Comparison of ENCODE assay signal across 10 cellular contexts in the genomic region with DNA sequence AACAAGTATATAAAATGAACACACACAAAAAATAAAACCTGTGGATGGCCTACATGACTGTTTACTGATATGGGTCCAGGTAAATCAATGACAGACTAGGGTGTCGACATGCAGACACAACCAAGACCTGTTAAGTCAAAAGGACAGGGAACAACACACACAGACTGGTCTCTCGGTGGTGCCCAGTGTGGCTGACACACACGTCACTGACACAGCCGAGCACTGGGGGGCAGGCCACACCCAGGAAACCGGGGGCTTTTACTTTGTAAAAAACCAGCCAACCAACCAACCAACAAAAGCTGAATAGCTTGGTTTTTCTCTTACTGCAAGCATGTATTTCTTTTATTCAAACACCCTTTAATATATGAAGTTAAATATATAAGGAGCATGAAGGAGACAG. TPM values are rescaled to one million over a fixed set of nuclear protein-coding genes. Genes with fewer than 3 reads are reported as not detected.
DNase-seq lines count a peak whose midpoint lies in the region; ATAC-seq and TF ChIP-seq lines count a peak whose summit lies in the region.
"Had no signal": no experiment of that assay in that cellular context is flagged by ENCODE, and none has a peak within 500 bp of the region (broad histone marks: within the 10 kb centered on the region; RNA-seq: fewer than 3 reads in every experiment).

No MANE protein-coding gene starts in this region.

- WGBS in spleen, 5 donors, result 24 to 36% (median 26%) methylated on average over 5 of the region's 5 CpGs

- H3K4me3 ChIP-seq in Loucy (ENCODE audit: low read length, poor library complexity, severe bottlenecking) (no peak overlapping the region), spleen (no peak overlapping the region)

- no peak overlapping the region for H3K4me2 ChIP-seq in Loucy (ENCODE audit: low read depth, low read length, poor library complexity, severe bottlenecking)

- peaks cover 6% of the 10 kb centered on the region for H3K4me1 ChIP-seq in Loucy (ENCODE audit: insufficient read depth, low read length, poor library complexity, severe bottlenecking)
- peaks cover 0 to 6% (median 0%) of the 10 kb centered on the region in 6 donors for H3K4me1 ChIP-seq in spleen

- H3K4me3 Mint-ChIP-seq in activated T-cell treated with anti-CD3 and anti-CD28 coated beads, Interleukin-2, amount 50 U/mL, for 24 hours, result no peak overlapping the region
- no peak overlapping the region for H3K4me3 Mint-ChIP-seq in naive thymus-derived CD8-positive, alpha-beta T cell

- H3F3A ChIP-seq in Loucy (ENCODE audit: low read depth), result no peaks in the 10 kb centered on the region

- intact Hi-C loops in spleen (cut with DNase I; ENCODE audit: low total_unique reads), result no loop called here

- POLR2A ChIA-PET in naive thymus-derived CD8-positive, alpha-beta T cell (lab: Charles Lee), result no interaction called here

- H4K20me1 ChIP-seq in Loucy (ENCODE audit: insufficient read depth, low read length, poor library complexity, severe bottlenecking), result no peaks in the 10 kb centered on the region

- peaks cover 6% of the 10 kb centered on the region for H3K4me1 Mint-ChIP-seq in activated T-cell treated with anti-CD3 and anti-CD28 coated beads, Interleukin-2, amount 50 U/mL, for 24 hours (ENCODE audit: low read depth)
- H3K4me1 Mint-ChIP-seq in naive thymus-derived CD8-positive, alpha-beta T cell, result peaks cover 1 to 14% (median 10%) of the 10 kb centered on the region in 4 donors

- no peaks in the 10 kb centered on the region for H3K36me3 Mint-ChIP-seq in activated T-cell treated with anti-CD3 and anti-CD28 coated beads, Interleukin-2, amount 50 U/mL, for 24 hours (ENCODE audit: low read depth)
- no peaks in the 10 kb centered on the region for H3K36me3 Mint-ChIP-seq in naive thymus-derived CD8-positive, alpha-beta T cell

- TF ChIP-seq CTCF in Loucy (conservative IDR thresholded peaks at IDR 0.05; ENCODE audit: low read length) (peak; percentile 68), spleen (IDR thresholded peaks at IDR 0.05 in 8 of 11, conservative IDR thresholded peaks at IDR 0.05 in 3 of 11) (peak in 1 of 11 experiments; percentile 9)

- H3K9me3 ChIP-seq in Loucy (ENCODE audit: insufficient read depth, low read depth, low read length), result no peaks in the 10 kb centered on the region
- peaks cover 0 to 2% (median 0%) of the 10 kb centered on the region in 8 donors for H3K9me3 ChIP-seq in spleen

- H2AFZ ChIP-seq in Loucy (ENCODE audit: low read length), result no peak overlapping the region

- no peak overlapping the region for H3K9ac ChIP-seq in Loucy (ENCODE audit: low read depth, low read length, poor library complexity, severe bottlenecking)

- no peaks in the 10 kb centered on the region for H3K9me3 Mint-ChIP-seq in activated T-cell treated with anti-CD3 and anti-CD28 coated beads, Interleukin-2, amount 50 U/mL, for 24 hours
- H3K9me3 Mint-ChIP-seq in naive thymus-derived CD8-positive, alpha-beta T cell, result peaks cover 0 to 2% (median 0%) of the 10 kb centered on the region in 9 donors

- H3K27me3 ChIP-seq in Loucy (ENCODE audit: insufficient read depth, low read length, poor library complexity, severe bottlenecking), result no peaks in the 10 kb centered on the region
- H3K27me3 ChIP-seq in spleen (replicated peaks in 1 of 7), result peaks cover 0 to 86% (median 33%) of the 10 kb centered on the region in 7 donors

- H3K27ac Mint-ChIP-seq in activated T-cell treated with anti-CD3 and anti-CD28 coated beads, Interleukin-2, amount 50 U/mL, for 24 hours, result no peak overlapping the region
- peak overlapping the region in 2 of 10 donors; percentile 11 to 55 for H3K27ac Mint-ChIP-seq in naive thymus-derived CD8-positive, alpha-beta T cell

- peaks cover 39% of the 10 kb centered on the region for H3K27me3 Mint-ChIP-seq in activated T-cell treated with anti-CD3 and anti-CD28 coated beads, Interleukin-2, amount 50 U/mL, for 24 hours
- H3K27me3 Mint-ChIP-seq in naive thymus-derived CD8-positive, alpha-beta T cell, result peaks cover 0 to 29% (median 7%) of the 10 kb centered on the region in 5 donors

- no peaks in the 10 kb centered on the region for H3K9me2 ChIP-seq in Loucy (replicated peaks; ENCODE audit: low read depth, low read length)

- no peak overlapping the region for H3K27ac ChIP-seq in spleen

- DNase-seq in COLO668 (lab: John Stamatoyannopoulos, UW; ENCODE audit: unreplicated experiment) (peak; percentile 36), spleen (no peak), NCI-H128 (lab: John Stamatoyannopoulos, UW; ENCODE audit: unreplicated experiment) (no peak)
- DNase-seq in activated T-cell treated with anti-CD3 and anti-CD28 coated beads, Interleukin-2, amount 50 U/mL, for 24 hours, result peak; percentile 49
- peak; percentile 17 to 74 (median 40) for DNase-seq in naive thymus-derived CD8-positive, alpha-beta T cell
- DNase-seq: hypothalamus, NCI-H187 treated with DMSO at 0.1 percent for 48 hours had no signal

- TF ChIP-seq POLR2A in spleen (IDR thresholded peaks at IDR 0.05), result no peak

- no peaks in the 10 kb centered on the region for H3K79me2 ChIP-seq in Loucy (ENCODE audit: insufficient read depth, low read length)

- H3K36me3 ChIP-seq in Loucy (ENCODE audit: insufficient read depth, low read length) (no peaks in the 10 kb centered on the region), spleen (no peaks in the 10 kb centered on the region)

- peak; percentile 86 to 89 for ATAC-seq in naive thymus-derived CD8-positive, alpha-beta T cell
- no peak for ATAC-seq in GM18909 (IDR thresholded peaks at IDR 0.05; ENCODE audit: poor library complexity, unreplicated experiment)
- no peak for ATAC-seq in HG03039 (IDR thresholded peaks at IDR 0.05; ENCODE audit: unreplicated experiment)

RNA-seq across cellular contexts. Expression of gene FAM163B, which starts 5.0 kb away (rescaled TPM):
- total RNA-seq in naive thymus-derived CD8-positive, alpha-beta T cell, result not detected
- polyA plus RNA-seq in naive thymus-derived CD8-positive, alpha-beta T cell, result not detected
- total RNA-seq in spleen, result 1 to 10 TPM in 1 of 7 donors, under 1 TPM in 1, not detected in 5; 0.52 to 1.0 TPM
- polyA plus RNA-seq in spleen, result under 1 TPM in 1 of 3 donors, not detected in 2; 0.11 TPM

RNA-seq across cellular contexts. Expression of gene DBH, which starts 31.9 kb away (rescaled TPM):
- total RNA-seq in naive thymus-derived CD8-positive, alpha-beta T cell, result not detected
- not detected for polyA plus RNA-seq in naive thymus-derived CD8-positive, alpha-beta T cell
- total RNA-seq in spleen, result 1 to 10 TPM in 1 of 7 donors, under 1 TPM in 4, not detected in 2; 0.27 to 1.2 (median 0.57) TPM
- polyA plus RNA-seq in spleen, result under 1 TPM; 0.03 to 0.26 (median 0.16) TPM

Comparison
In these comparisons a context has a peak if more than half of its experiments do, and no peak if none do; other contexts are left out.
1. DNase-seq: peak in COLO668 (single experiment), activated T-cell treated with anti-CD3 and anti-CD28 coated beads, Interleukin-2, amount 50 U/mL, for 24 hours (single experiment) and naive thymus-derived CD8-positive, alpha-beta T cell (10 of 10); none in spleen (single experiment) and NCI-H128 (single experiment).
2. ATAC-seq: peak in naive thymus-derived CD8-positive, alpha-beta T cell (2 of 2); none in GM18909 (single experiment) and HG03039 (single experiment).